Comparison of ENCODE assay signal across 8 cellular contexts in genomic region chr6:70884074-70884983, GRCh38.
DNase-seq lines count a peak whose midpoint lies in the region; ATAC-seq and TF ChIP-seq lines count a peak whose summit lies in the region.

No MANE protein-coding gene starts in this region.

- DNase-seq in GM13976 (ENCODE audit: low spot score) (peak; percentile 78), NCI-H2171 treated with DMSO at 0.1 percent for 48 hours (lab: John Stamatoyannopoulos, UW) (peak; percentile 63), colonic mucosa (peak; percentile 65)
- peak; percentile 47 for DNase-seq in activated CD4-positive, CD25-positive, alpha-beta regulatory T cell treated with anti-CD3 and anti-CD28 coated beads, Interleukin-2, amount 50 U/mL, for 72 hours
- peak; percentile 25 for DNase-seq in stimulated activated CD8-positive, alpha-beta memory T cell treated with anti-CD3 and anti-CD28 coated beads, Interleukin-12 subunit alpha, Interleukin-12 subunit beta, amount 100 ng/mL, for 1 hour (ENCODE audit: low read depth)

- TF ChIP-seq CTCF in 22Rv1 (IDR thresholded peaks at IDR 0.05) (peak; percentile 94), GM13976 (IDR thresholded peaks at IDR 0.05; ENCODE audit: borderline replicate concordance, control extremely low read depth, extremely low read depth, insufficient read depth, missing control alignments) (peak; percentile 80), colonic mucosa (IDR thresholded peaks at IDR 0.05) (peak; percentile 91), liver (IDR thresholded peaks at IDR 0.05; ENCODE audit: low read depth, low read length, missing input control) (peak; percentile 95)

- no peaks in the 10 kb centered on the region for H3K36me3 ChIP-seq in colonic mucosa
- no peaks in the 10 kb centered on the region for H3K36me3 ChIP-seq in liver (ENCODE audit: control insufficient read depth in 4 of 4, insufficient read depth in 3 of 4, low read depth in 1 of 4, low read length in 3 of 4)

- intact Hi-C loops in colonic mucosa (cut with DNase I): loop anchor here (5.0 to 10.0 kb wide), 4 partner anchors 177 to 660 kb away; no protein-coding TSS in a partner anchor

- no peaks in the 10 kb centered on the region for H3K4me1 ChIP-seq in colonic mucosa
- no peaks in the 10 kb centered on the region for H3K4me1 ChIP-seq in liver (ENCODE audit: control insufficient read depth in 4 of 4, insufficient read depth in 4 of 4, low read length in 3 of 4)

- H3K9ac ChIP-seq in colonic mucosa (ENCODE audit: low read depth in 2 of 2, low read length in 2 of 2): no peak overlapping the region
- no peak overlapping the region for H3K9ac ChIP-seq in liver (ENCODE audit: low read depth in 1 of 2, low read length in 2 of 2)

- H3K27ac ChIP-seq in 22Rv1: no peak overlapping the region
- no peak overlapping the region for H3K27ac ChIP-seq in colonic mucosa
- no peak overlapping the region for H3K27ac ChIP-seq in liver (ENCODE audit: low read depth in 1 of 2, low read length in 2 of 2)

- in situ Hi-C loops in GM13976 (cut with MboI; ENCODE audit: low sequenced_read_pairs, unreplicated experiment): loop anchor here (25.0 kb wide), 1 partner anchor 347 kb away; no protein-coding TSS in a partner anchor

- no peaks in the 10 kb centered on the region for H3K27me3 ChIP-seq in colonic mucosa
- peaks cover 0 to 3% (median 0%) of the 10 kb centered on the region in 4 donors for H3K27me3 ChIP-seq in liver (ENCODE audit: control insufficient read depth in 4 of 4, insufficient read depth in 4 of 4, low read length in 3 of 4)

- 41% methylated on average over 17 of the region's 17 CpGs for WGBS in liver

- TF ChIP-seq RAD21 in liver (IDR thresholded peaks at IDR 0.05): peak; percentile 98 to 99

- H3K9me3 ChIP-seq in colonic mucosa (no peaks in the 10 kb centered on the region), liver (ENCODE audit: control insufficient read depth in 4 of 4, low read length in 3 of 4) (no peaks in the 10 kb centered on the region)

- H3K4me3 ChIP-seq in colonic mucosa (no peak overlapping the region), liver (ENCODE audit: low read depth in 1 of 3, low read length in 3 of 3) (no peak overlapping the region)

- peak; percentile 82 for ATAC-seq in HG02973 (IDR thresholded peaks at IDR 0.05; ENCODE audit: unreplicated experiment)

TF ChIP-seq in liver, 16 proteins besides CTCF, POLR2A, EP300 and RAD21:
- TF ChIP-seq REST (IDR thresholded peaks at IDR 0.05) (no peak), FOXA2 (IDR thresholded peaks at IDR 0.05) (no peak), GABPA (IDR thresholded peaks at IDR 0.05 in 1 of 2, conservative IDR thresholded peaks at IDR 0.05 in 1 of 2) (no peak), HNF4G (IDR thresholded peaks at IDR 0.05) (no peak)

Comparison
In these comparisons a context has a peak if more than half of its experiments do, and no peak if none do; other contexts are left out.
1. DNase-seq: peak in every context shown above with its lines; median percentile 78 in GM13976; 65 in colonic mucosa; 63 in NCI-H2171 treated with DMSO at 0.1 percent for 48 hours; 47 in activated CD4-positive, CD25-positive, alpha-beta regulatory T cell treated with anti-CD3 and anti-CD28 coated beads, Interleukin-2, amount 50 U/mL, for 72 hours; 25 in stimulated activated CD8-positive, alpha-beta memory T cell treated with anti-CD3 and anti-CD28 coated beads, Interleukin-12 subunit alpha, Interleukin-12 subunit beta, amount 100 ng/mL, for 1 hour.